7 cellular contexts compared by ENCODE assay signal in genomic region chr12:113918306-113918705, GRCh38.
"Had no signal": no experiment of that assay in that cellular context is flagged by ENCODE, and none has a peak within 500 bp of the region (broad histone marks: within the 10 kb centered on the region; RNA-seq: fewer than 3 reads in every experiment).

No MANE protein-coding gene starts in this region.

- H3K9me3 Mint-ChIP-seq: GM23338, H9, IgD-negative memory B cell had no signal

- H3K27me3 Mint-ChIP-seq: IgD-negative memory B cell had no signal

- H3K4me3 Mint-ChIP-seq: GM23338, H9, IgD-negative memory B cell had no signal

- H3K4me1 Mint-ChIP-seq: IgD-negative memory B cell had no signal

- H2AFZ ChIP-seq: GM23338 had no signal

- H3K4me3 ChIP-seq: GM23338 had no signal

- FAIRE-seq: H1, H54, HTR-8/SVneo had no signal

- H3K27ac Mint-ChIP-seq: GM23338, H9, IgD-negative memory B cell had no signal

- H3K4me2 ChIP-seq: GM23338 had no signal

- ATAC-seq: GM23338 had no signal

- DNase-seq: H9, HCEC 1CT had no signal
